Comparison of ENCODE assay signal across 9 cellular contexts in genomic region chr18:54284967-54285785, GRCh38. TPM values are rescaled to one million over a fixed set of nuclear protein-coding genes. Genes with fewer than 3 reads are reported as not detected.
DNase-seq lines count a peak whose midpoint lies in the region; ATAC-seq, FAIRE-seq and TF ChIP-seq lines count a peak whose summit lies in the region.
"Had no signal": no experiment of that assay in that cellular context is flagged by ENCODE, and none has a peak within 500 bp of the region (broad histone marks: within the 10 kb centered on the region; RNA-seq: fewer than 3 reads in every experiment).

No MANE protein-coding gene starts in this region.

- H3K27ac ChIP-seq in PC-3 (ENCODE audit: low read length) (no peak overlapping the region; the same call in 1 of the 2 replicates), K562 (ENCODE audit: extremely low read depth, low read depth, low read length) (no peak overlapping the region; the same call in 2 of the 3 replicates), stomach (no peak overlapping the region)
- H3K27ac ChIP-seq: PC-9 had no signal

- H3K9me2 ChIP-seq in PC-3 (replicated peaks; ENCODE audit: low read length), result no peaks in the 10 kb centered on the region

- POLR2A ChIA-PET in PC-3 (lab: Charles Lee; ENCODE audit: unreplicated experiment), result interaction anchor here (0.5 kb wide), 1 partner anchor 61 kb away, joined by 13 read pairs; the partner anchor contains the start of gene MBD2
- POLR2A ChIA-PET in K562 (lab: Yijun Ruan, JAX), result no interaction called here

- TF ChIP-seq RAD21 in K562 (CRISPR knock-in tag; conservative IDR thresholded peaks at IDR 0.05 in 1 of 2, IDR thresholded peaks at IDR 0.05 in 1 of 2), result no peak

- no peak overlapping the region for H3K9ac ChIP-seq in PC-3 (ENCODE audit: low read length)
- no peak overlapping the region for H3K9ac ChIP-seq in K562 (ENCODE audit: insufficient read depth in 1 of 2, low read depth in 2 of 2, low read length in 2 of 2)

- H3K79me2 ChIP-seq in PC-3 (ENCODE audit: low read length) (no peaks in the 10 kb centered on the region), K562 (ENCODE audit: control insufficient read depth, insufficient read depth, low read length) (no peaks in the 10 kb centered on the region)

- 60% methylated on average over 8 of the region's 8 CpGs for WGBS in K562 (ENCODE audit: insufficient coverage, low coverage, missing lambda C conversion rate)
- WGBS in stomach, 5 donors, result 57 to 84% (median 77%) methylated on average over 8 of the region's 8 CpGs

- H3K9me1 ChIP-seq in K562 (ENCODE audit: control insufficient read depth, insufficient read depth, low read length), result no peaks in the 10 kb centered on the region

- H2AFZ ChIP-seq in PC-3 (ENCODE audit: low read length) (no peak overlapping the region), K562 (ENCODE audit: low read depth, low read length) (no peak overlapping the region)
- H2AFZ ChIP-seq: PC-9 had no signal

- peaks cover 12% of the 10 kb centered on the region for H3K4me1 ChIP-seq in PC-3 (ENCODE audit: insufficient read depth, low read length)
- no peaks in the 10 kb centered on the region for H3K4me1 ChIP-seq in K562 (replicated peaks in 1 of 2; ENCODE audit: control insufficient read depth in 2 of 2, insufficient read depth in 2 of 2, low read length in 2 of 2)
- no peaks in the 10 kb centered on the region for H3K4me1 ChIP-seq in stomach

- H3K9me3 ChIP-seq in PC-3 (ENCODE audit: low read length) (no peaks in the 10 kb centered on the region), K562 (replicated peaks; ENCODE audit: control insufficient read depth, insufficient read depth, low read depth, low read length) (no peaks in the 10 kb centered on the region), stomach (peaks cover 0 to 12% (median 8%) of the 10 kb centered on the region in 4 donors)

- peak; percentile 99 for ATAC-seq in GM18502 (IDR thresholded peaks at IDR 0.05; ENCODE audit: poor library complexity, unreplicated experiment)
- ATAC-seq in PC-3, result peak; percentile 100
- peak; percentile 71 for ATAC-seq in K562

- no peak overlapping the region for H3K4me3 ChIP-seq in PC-3 (ENCODE audit: low read length)
- H3K4me3 ChIP-seq in K562, result no peak overlapping the region
- no peak overlapping the region for H3K4me3 ChIP-seq in skeletal muscle cell (ENCODE audit: low read depth, low read length)
- H3K4me3 ChIP-seq in stomach, result no peak overlapping the region
- H3K4me3 ChIP-seq: PC-9 had no signal

- BruUV-seq in PC-3 (replicated peaks; lab: Mats Ljungman, UMichigan), result no TSS peak
- BruUV-seq in K562 (replicated peaks; lab: Mats Ljungman, UMichigan), result no TSS peak

- DNase-seq in HCEC 1CT (peak; percentile 76), PC-3 (peak; percentile 74), K562 (ENCODE audit: extremely low read depth in 1 of 4, low spot score in 3 of 4) (peak in 2 of 4 experiments; percentile 6 to 14), skeletal muscle cell (ENCODE audit: low read depth) (peak; percentile 36), stomach (no peak), SIG-M5 treated with dmso at 0.1 percent for 504 hours (lab: John Stamatoyannopoulos, UW; ENCODE audit: unreplicated experiment) (no peak), NOMO-1 treated with DMSO at 0.1 percent for 48 hours (lab: John Stamatoyannopoulos, UW; ENCODE audit: unreplicated experiment) (no peak)

- H3K4me2 ChIP-seq in PC-3 (ENCODE audit: low read length), result peak overlapping the region; percentile 39
- no peak overlapping the region for H3K4me2 ChIP-seq in K562 (ENCODE audit: insufficient read depth, low read length)
- H3K4me2 ChIP-seq: PC-9 had no signal

- in situ Hi-C loops in K562 (cut with MboI), result no loop called here

- H4K20me1 ChIP-seq in PC-3 (ENCODE audit: low read length), result no peaks in the 10 kb centered on the region
- H4K20me1 ChIP-seq in K562 (replicated peaks; ENCODE audit: control insufficient read depth, insufficient read depth, low read length), result no peaks in the 10 kb centered on the region

- intact Hi-C loops in PC-3 (cut with micrococcal nuclease), result no loop called here
- intact Hi-C loops in K562 (cut with micrococcal nuclease), result no loop called here
- intact Hi-C loops in stomach (cut with DNase I; ENCODE audit: low total_unique reads), result no loop called here

- CTCF ChIA-PET in PC-3 (lab: Charles Lee) (no interaction called here), K562 (lab: Yijun Ruan, JAX; ENCODE audit: low intra/inter-chr PET ratio) (no interaction called here)

- H3K36me3 ChIP-seq in PC-3 (ENCODE audit: low read depth, low read length) (peaks cover 5% of the 10 kb centered on the region; the same call in 1 of the 2 replicates), K562 (ENCODE audit: control insufficient read depth, insufficient read depth, low read length) (peaks cover 9% of the 10 kb centered on the region; the same call in 2 of the 3 replicates), stomach (peaks cover 30 to 92% (median 86%) of the 10 kb centered on the region in 4 donors)

- H3K27me3 ChIP-seq in PC-3 (ENCODE audit: low read length) (no peaks in the 10 kb centered on the region), K562 (ENCODE audit: control insufficient read depth in 2 of 2, insufficient read depth in 2 of 2, low read length in 2 of 2) (no peaks in the 10 kb centered on the region), stomach (no peaks in the 10 kb centered on the region)

- no peaks in the 10 kb centered on the region for H3F3A ChIP-seq in PC-3 (ENCODE audit: low read length, unreplicated experiment)

- no peak for TF ChIP-seq CTCF in PC-3 (conservative IDR thresholded peaks at IDR 0.05; ENCODE audit: low read depth, low read length)
- TF ChIP-seq CTCF in K562 (IDR thresholded peaks at IDR 0.05 in 2 of 3, conservative IDR thresholded peaks at IDR 0.05 in 1 of 3; ENCODE audit: insufficient read depth in 2 of 3, low read depth in 1 of 3, low read length in 3 of 3), result no peak
- TF ChIP-seq CTCF in stomach (IDR thresholded peaks at IDR 0.05), result no peak

- TF ChIP-seq EP300 in K562 (IDR thresholded peaks at IDR 0.05; ENCODE audit: low read length), result no peak
- no peak for TF ChIP-seq EP300 in stomach (IDR thresholded peaks at IDR 0.05)

- TF ChIP-seq POLR2A in K562 (conservative IDR thresholded peaks at IDR 0.05) (no peak), stomach (IDR thresholded peaks at IDR 0.05) (no peak)

- no peak for FAIRE-seq in K562 (lab: Jason Lieb, UNC)

TF ChIP-seq in K562, 482 proteins besides CTCF, POLR2A, EP300 and RAD21:
- TF ChIP-seq EZH2 (IDR thresholded peaks at IDR 0.05; ENCODE audit: borderline replicate concordance, low read depth, low read length) (no peak), CAMTA2 (CRISPR knock-in tag; conservative IDR thresholded peaks at IDR 0.05) (no peak), HDAC8 (tag; IDR thresholded peaks at IDR 0.05) (no peak), GABPA (tag; conservative IDR thresholded peaks at IDR 0.05; ENCODE audit: low read depth) (no peak), MAFG (tag; conservative IDR thresholded peaks at IDR 0.05) (no peak), CTCFL (IDR thresholded peaks at IDR 0.05; ENCODE audit: borderline replicate concordance, insufficient read depth, low read depth, low read length, poor library complexity, severe bottlenecking) (no peak), KDM5B (IDR thresholded peaks at IDR 0.05; ENCODE audit: insufficient replicate concordance, low read depth, low read length) (no peak), ZNF124 (CRISPR knock-in tag; IDR thresholded peaks at IDR 0.05) (no peak)

RNA-seq across cellular contexts. Expression of gene POLI, which starts 15.9 kb away (rescaled TPM):
- total RNA-seq in PC-3 (2014; rRNA removed) (6.3 and 9.9 TPM in 2 replicates), K562 (2014; rRNA removed) (4.4 and 6.0 TPM in 2 replicates), K562 (2014; rRNA removed; fragmentation: Illumina TruSeq; extraction: Trizol) (6.6 and 8.4 TPM in 2 replicates), K562 (2015; rRNA removed; fragmentation: Illumina TruSeq; extraction: Trizol) (5.1 and 7.2 TPM in 2 replicates), K562 (2021) (6.5 and 7.0 TPM in 2 replicates), stomach (10 to 100 TPM in 4 of 5 donors, 1 to 10 TPM in 1; 2.3 to 65.0 (median 21.0) TPM)
- 12.9 and 30.6 TPM in 2 replicates for total RNA-seq in K562 (2011; cell fraction: chromatin; rRNA removed; ENCODE audit: low replicate concordance)
- 9.0 and 10.1 TPM in 2 replicates for total RNA-seq in K562 (2011; cell fraction: nucleolus; rRNA removed)
- 19.3 and 24.8 TPM in 2 replicates for total RNA-seq in K562 (2011; cell fraction: nucleoplasm; rRNA removed)
- polyA plus RNA-seq in K562 (2011; rRNA removed) (13.1 and 13.2 TPM in 2 replicates), K562 (2014; fragmentation: Illumina TruSeq; extraction: Trizol) (5.8 and 6.0 TPM in 2 replicates), K562 (2014; fragmentation: Nextera tagmentation; extraction: Ambion mirVana) (1 to 10 TPM; 3.2 to 4.1 TPM), K562 (2014; rRNA removed) (9.0 and 9.1 TPM in 2 replicates), stomach (10 to 100 TPM in 1 of 3 donors, 1 to 10 TPM in 2; 7.3 to 12.0 (median 8.3) TPM)
- 1.5 and 3.1 TPM in 2 replicates for polyA plus RNA-seq in K562 (2011; cell fraction: cytosol; rRNA removed)
- 17.6 and 21.5 TPM in 2 replicates for polyA plus RNA-seq in K562 (2011; cell fraction: nucleus; rRNA removed)
- polyA plus RNA-seq in K562 (2012), result 3.4 and 7.9 TPM in 2 replicates
- polyA minus RNA-seq in K562 (2011; rRNA and poly(A)+ RNA removed), result 11.2 and 13.8 TPM in 2 replicates
- 3.9 and 6.5 TPM in 2 replicates for polyA minus RNA-seq in K562 (2011; cell fraction: cytosol; rRNA and poly(A)+ RNA removed)
- polyA minus RNA-seq in K562 (2011; cell fraction: nucleus; rRNA and poly(A)+ RNA removed), result 15.6 and 24.3 TPM in 2 replicates

Comparison
In these comparisons a context has a peak if more than half of its experiments do, and no peak if none do; other contexts are left out.
1. DNase-seq: peak in HCEC 1CT (single experiment), PC-3 (single experiment) and skeletal muscle cell (single experiment); none in stomach (single experiment), SIG-M5 treated with dmso at 0.1 percent for 504 hours (single experiment) and NOMO-1 treated with DMSO at 0.1 percent for 48 hours (single experiment).
2. Peak in every context shown above with its lines, with median percentiles within 50 percentile points of each other: ATAC-seq.